Comparison of ENCODE assay signal across 27 cellular contexts in genomic region chr18:70376914-70377258, GRCh38.
DNase-seq lines count a peak whose midpoint lies in the region; ATAC-seq, FAIRE-seq and TF ChIP-seq lines count a peak whose summit lies in the region.
"Had no signal": no experiment of that assay in that cellular context is flagged by ENCODE, and none has a peak within 500 bp of the region (broad histone marks: within the 10 kb centered on the region; RNA-seq: fewer than 3 reads in every experiment).

No MANE protein-coding gene starts in this region.

- TF ChIP-seq CTCF in left ventricle myocardium inferior (IDR thresholded peaks at IDR 0.05; ENCODE audit: borderline replicate concordance) (no peak), H1 (IDR thresholded peaks at IDR 0.05; ENCODE audit: control extremely low read depth in 1 of 3, insufficient read depth in 1 of 3, low read depth in 1 of 3, low read length in 3 of 3) (no peak), right lobe of liver (IDR thresholded peaks at IDR 0.05) (no peak), type B pancreatic cell (conservative IDR thresholded peaks at IDR 0.05) (no peak), nephron progenitor cell (IDR thresholded peaks at IDR 0.05) (no peak)

- H3K36me3 ChIP-seq in left ventricle myocardium inferior = no peaks in the 10 kb centered on the region
- no peaks in the 10 kb centered on the region for H3K36me3 ChIP-seq in H1 (ENCODE audit: control insufficient read depth in 2 of 4, insufficient read depth in 4 of 4, low read length in 3 of 4)
- H3K36me3 ChIP-seq in right lobe of liver = no peaks in the 10 kb centered on the region
- H3K36me3 ChIP-seq: esophagus muscularis mucosa, uterus had no signal

- H2BK120ac ChIP-seq in H1 (replicated peaks; ENCODE audit: low read depth, low read length) = no peak overlapping the region

- no peak overlapping the region for H2BK20ac ChIP-seq in H1 (ENCODE audit: low read length)

- no peak overlapping the region for H3K4me3 ChIP-seq in left ventricle myocardium inferior
- H3K4me3 ChIP-seq in H1 (ENCODE audit: extremely low read depth in 1 of 4, insufficient read depth in 2 of 4, low read depth in 3 of 4, low read length in 4 of 4) = no peak overlapping the region
- peak overlapping the region in 1 of 3 donors; percentile 23 for H3K4me3 ChIP-seq in right lobe of liver
- H3K4me3 ChIP-seq: esophagus muscularis mucosa, uterus had no signal

- H4K8ac ChIP-seq in H1 (ENCODE audit: extremely low read depth, insufficient read depth, low read length) = no peak overlapping the region

- no peak overlapping the region for H2BK5ac ChIP-seq in H1 (ENCODE audit: low read depth, low read length)

- H3K9me3 Mint-ChIP-seq in type B pancreatic cell (peaks cover 8% of the 10 kb centered on the region), nephron progenitor cell (peaks cover 4% of the 10 kb centered on the region)
- H3K9me3 Mint-ChIP-seq: activated CD4-positive, alpha-beta memory T cell treated with anti-CD3 and anti-CD28 coated beads, Interleukin-2, amount 10 ng/mL, durations not matched to agents 7 days and 5 days had no signal

- no peak for TF ChIP-seq RAD21 in H1 (IDR thresholded peaks at IDR 0.05 in 1 of 2, conservative IDR thresholded peaks at IDR 0.05 in 1 of 2; ENCODE audit: low read depth in 2 of 2, low read length in 2 of 2)

- no peak overlapping the region for H2BK15ac ChIP-seq in H1 (ENCODE audit: low read length)

- H3K4me3 Mint-ChIP-seq in type B pancreatic cell (peak overlapping the region; percentile 24), nephron progenitor cell (no peak overlapping the region)
- H3K4me3 Mint-ChIP-seq: activated CD4-positive, alpha-beta memory T cell treated with anti-CD3 and anti-CD28 coated beads, Interleukin-2, amount 10 ng/mL, durations not matched to agents 7 days and 5 days had no signal

- H4K91ac ChIP-seq in H1 (replicated peaks; ENCODE audit: insufficient read length, low read length) = no peak overlapping the region

- H4K20me1 ChIP-seq in H1 (replicated peaks in 1 of 2; ENCODE audit: control insufficient read depth in 1 of 2, insufficient read depth in 2 of 2, low read length in 2 of 2) = no peaks in the 10 kb centered on the region

- no peak overlapping the region for H3K23ac ChIP-seq in H1 (ENCODE audit: insufficient read length)

- no peaks in the 10 kb centered on the region for H3K79me1 ChIP-seq in H1 (ENCODE audit: low read depth, low read length)

- no peaks in the 10 kb centered on the region for H3K27me3 ChIP-seq in left ventricle myocardium inferior (ENCODE audit: low read depth)
- no peaks in the 10 kb centered on the region for H3K27me3 ChIP-seq in H1 (replicated peaks in 1 of 4; ENCODE audit: control insufficient read depth in 3 of 4, extremely low read depth in 1 of 4, insufficient read depth in 3 of 4, low read length in 3 of 4)
- no peaks in the 10 kb centered on the region for H3K27me3 ChIP-seq in right lobe of liver
- H3K27me3 ChIP-seq: esophagus muscularis mucosa, uterus had no signal

- TF ChIP-seq POLR2A in H1 (IDR thresholded peaks at IDR 0.05; ENCODE audit: control extremely low read depth in 1 of 2, low read depth in 2 of 2, low read length in 2 of 2) = no peak
- peak; percentile 52 for TF ChIP-seq POLR2A in right lobe of liver (IDR thresholded peaks at IDR 0.05)

- peak overlapping the region; percentile 65 for H3K27ac Mint-ChIP-seq in type B pancreatic cell
- no peak overlapping the region for H3K27ac Mint-ChIP-seq in nephron progenitor cell
- H3K27ac Mint-ChIP-seq: activated CD4-positive, alpha-beta memory T cell treated with anti-CD3 and anti-CD28 coated beads, Interleukin-2, amount 10 ng/mL, durations not matched to agents 7 days and 5 days had no signal

- no peaks in the 10 kb centered on the region for H3K4me1 ChIP-seq in left ventricle myocardium inferior
- H3K4me1 ChIP-seq in H1 (replicated peaks in 1 of 4; ENCODE audit: control insufficient read depth in 3 of 4, insufficient read depth in 4 of 4, low read length in 3 of 4) = no peaks in the 10 kb centered on the region
- H3K4me1 ChIP-seq in right lobe of liver = peaks cover 0 to 25% (median 12%) of the 10 kb centered on the region in 4 donors
- H3K4me1 ChIP-seq: esophagus muscularis mucosa, uterus had no signal

- DNase-seq in Right ventricle myocardium superior (no peak), left ventricle myocardium inferior (no peak), H1 (ENCODE audit: low read depth in 1 of 2, low spot score in 2 of 2) (no peak), right lobe of liver (peak in 1 of 3 donors; percentile 63), type B pancreatic cell (ENCODE audit: extremely low spot score, unreplicated experiment) (no peak), nephron progenitor cell (no peak)
- DNase-seq: activated CD4-positive, alpha-beta memory T cell treated with anti-CD3 and anti-CD28 coated beads, Interleukin-2, amount 10 ng/mL, durations not matched to agents 7 days and 5 days; activated CD4-positive, CD25-positive, alpha-beta regulatory T cell; activated naive CD4-positive, alpha-beta T cell; activated T-cell treated with anti-CD3 and anti-CD28 coated beads, Interleukin-2, amount 50 U/mL, for 1 hour; caudate nucleus; effector CD8-positive, alpha-beta T cell; Kasumi-1; left cardiac atrium; NCI-H1092; NCI-H2081 treated with DMSO at 0.1 percent for 48 hours; NCI-H446 treated with DMSO at 0.1 percent for 48 hours; NK-92 treated with Interleukin-12 subunit alpha and Interleukin-12 subunit beta, amount 100 ng/mL, for 24 hours; nucleus accumbens; RPMI8226; stimulated activated CD4-positive, alpha-beta T cell treated with anti-CD3 and anti-CD28 coated beads, Interleukin-15, amount 100 ng/mL, for 24 hours; T-helper 9 cell; uterus had no signal

- H3K9ac ChIP-seq in H1 (replicated peaks in 1 of 4; ENCODE audit: extremely low read depth in 1 of 4, low read depth in 3 of 4, low read length in 3 of 4) = no peak overlapping the region
- H3K9ac ChIP-seq: SK-N-SH had no signal

- POLR2A ChIA-PET in H1 (lab: Charles Lee; ENCODE audit: partially characterized antibody) = no interaction called here

- H3K9me3 ChIP-seq in left ventricle myocardium inferior (replicated peaks) (no peaks in the 10 kb centered on the region), H1 (ENCODE audit: insufficient read depth in 2 of 2, low read depth in 1 of 2, low read length in 1 of 2) (no peaks in the 10 kb centered on the region), right lobe of liver (no peaks in the 10 kb centered on the region)
- H3K9me3 ChIP-seq: esophagus muscularis mucosa, SK-N-SH, uterus had no signal

- H3K4me2 ChIP-seq in H1 (ENCODE audit: insufficient read depth in 1 of 2, low read depth in 2 of 2, low read length in 2 of 2) = no peak overlapping the region
- H3K4me2 ChIP-seq: SK-N-SH had no signal

- no peak overlapping the region for H3K56ac ChIP-seq in H1 (replicated peaks; ENCODE audit: insufficient read length, low read depth, low read length)

- intact Hi-C loops in Right ventricle myocardium superior (cut with DNase I) = no loop called here
- intact Hi-C loops in left ventricle myocardium inferior (cut with micrococcal nuclease) = no loop called here
- intact Hi-C loops in right lobe of liver (cut with DNase I) = no loop called here

- peaks cover 44% of the 10 kb centered on the region for H3K4me1 Mint-ChIP-seq in type B pancreatic cell (ENCODE audit: unreplicated experiment)
- peaks cover 42% of the 10 kb centered on the region for H3K4me1 Mint-ChIP-seq in nephron progenitor cell
- H3K4me1 Mint-ChIP-seq: activated CD4-positive, alpha-beta memory T cell treated with anti-CD3 and anti-CD28 coated beads, Interleukin-2, amount 10 ng/mL, durations not matched to agents 7 days and 5 days had no signal

- no peak overlapping the region for H4K5ac ChIP-seq in H1 (ENCODE audit: insufficient read length, low read depth, low read length)

- ATAC-seq in Right ventricle myocardium superior (ENCODE audit: poor library complexity) (peak; percentile 29), right lobe of liver (peak; percentile 85 to 95 (median 90)), HG03342 (IDR thresholded peaks at IDR 0.05; ENCODE audit: unreplicated experiment) (no peak), HG02884 (IDR thresholded peaks at IDR 0.05; ENCODE audit: unreplicated experiment) (no peak)
- ATAC-seq: left cardiac atrium had no signal

- CTCF ChIA-PET in H1 (lab: Charles Lee; ENCODE audit: partially characterized antibody) = no interaction called here

- no peak overlapping the region for H3K14ac ChIP-seq in H1 (ENCODE audit: insufficient read length)

- no peak for FAIRE-seq in H1 (lab: Jason Lieb, UNC)

- 88% methylated on average over 4 of the region's 4 CpGs; no CpG with 5 or more reads in 1 of the 2 experiments for WGBS in H1 (ENCODE audit: extremely low coverage in 1 of 2, insufficient coverage in 1 of 2, insufficient read length in 1 of 2, insufficient replicate concordance in 2 of 2, low coverage in 1 of 2, low lambda C conversion rate in 2 of 2, missing lambda C conversion rate in 1 of 2), 2 experiments
- 13% methylated on average over 4 of the region's 4 CpGs for WGBS in right lobe of liver (ENCODE audit: insufficient coverage, low coverage, low lambda C conversion rate, missing lambda C conversion rate)

- H2AFZ ChIP-seq in H1 (ENCODE audit: low read length) = 0 out of 2 replicates have a peak overlapping the region, but pooled peaks have one; percentile 41

- no peak for TF ChIP-seq EP300 in H1 (IDR thresholded peaks at IDR 0.05; ENCODE audit: borderline replicate concordance in 1 of 2, low read depth in 2 of 2, low read length in 2 of 2)

- H3K27ac ChIP-seq in left ventricle myocardium inferior (replicated peaks) = no peak overlapping the region
- no peak overlapping the region for H3K27ac ChIP-seq in H1 (ENCODE audit: low read depth, low read length)
- H3K27ac ChIP-seq in right lobe of liver = peak overlapping the region; percentile 75 to 93 (median 91)
- H3K27ac ChIP-seq: esophagus muscularis mucosa, uterus had no signal

- H3K18ac ChIP-seq in H1 (ENCODE audit: extremely low read depth, low read length) = no peak overlapping the region

- H3K4ac ChIP-seq in H1 (replicated peaks; ENCODE audit: insufficient read length, low read depth, low read length) = no peak overlapping the region

- H3K79me2 ChIP-seq in H1 (ENCODE audit: control insufficient read depth in 1 of 2, insufficient read depth in 2 of 2, low read length in 2 of 2) = no peaks in the 10 kb centered on the region

- no peaks in the 10 kb centered on the region for H3K23me2 ChIP-seq in H1 (ENCODE audit: low read depth, low read length)

- H2AK5ac ChIP-seq in H1 (ENCODE audit: low read depth, low read length) = no peak overlapping the region

- no peak overlapping the region for H2BK12ac ChIP-seq in H1 (ENCODE audit: low read depth, low read length)

- H3K27me3 Mint-ChIP-seq in type B pancreatic cell = no peaks in the 10 kb centered on the region
- H3K27me3 Mint-ChIP-seq in nephron progenitor cell (ENCODE audit: low read depth, poor library complexity) = peaks cover 3% of the 10 kb centered on the region

- H3K36me3 Mint-ChIP-seq in type B pancreatic cell = peaks cover 5% of the 10 kb centered on the region
- H3K36me3 Mint-ChIP-seq in nephron progenitor cell (ENCODE audit: low read depth) = no peaks in the 10 kb centered on the region

TF ChIP-seq in H1, 55 proteins besides CTCF, POLR2A, EP300 and RAD21 (continues in another document):
- no peak for TF ChIP-seq RFX5 (IDR thresholded peaks at IDR 0.05; ENCODE audit: borderline replicate concordance, low read depth, low read length)
- TF ChIP-seq KDM1A (IDR thresholded peaks at IDR 0.05; ENCODE audit: borderline replicate concordance, low read length) = no peak
- TF ChIP-seq KDM5A (IDR thresholded peaks at IDR 0.05; ENCODE audit: low read length) = no peak

Comparison
In these comparisons a context has a peak if more than half of its experiments do, and no peak if none do; other contexts are left out.
1. ATAC-seq: peak in Right ventricle myocardium superior (single experiment) and right lobe of liver (4 of 4); none in HG03342 (single experiment) and HG02884 (single experiment).
2. H3K27ac ChIP-seq: peak in right lobe of liver (3 of 3); none in left ventricle myocardium inferior (single experiment) and H1 (single experiment).